Comparison of ENCODE assay signal across 7 cellular contexts in the genomic region with DNA sequence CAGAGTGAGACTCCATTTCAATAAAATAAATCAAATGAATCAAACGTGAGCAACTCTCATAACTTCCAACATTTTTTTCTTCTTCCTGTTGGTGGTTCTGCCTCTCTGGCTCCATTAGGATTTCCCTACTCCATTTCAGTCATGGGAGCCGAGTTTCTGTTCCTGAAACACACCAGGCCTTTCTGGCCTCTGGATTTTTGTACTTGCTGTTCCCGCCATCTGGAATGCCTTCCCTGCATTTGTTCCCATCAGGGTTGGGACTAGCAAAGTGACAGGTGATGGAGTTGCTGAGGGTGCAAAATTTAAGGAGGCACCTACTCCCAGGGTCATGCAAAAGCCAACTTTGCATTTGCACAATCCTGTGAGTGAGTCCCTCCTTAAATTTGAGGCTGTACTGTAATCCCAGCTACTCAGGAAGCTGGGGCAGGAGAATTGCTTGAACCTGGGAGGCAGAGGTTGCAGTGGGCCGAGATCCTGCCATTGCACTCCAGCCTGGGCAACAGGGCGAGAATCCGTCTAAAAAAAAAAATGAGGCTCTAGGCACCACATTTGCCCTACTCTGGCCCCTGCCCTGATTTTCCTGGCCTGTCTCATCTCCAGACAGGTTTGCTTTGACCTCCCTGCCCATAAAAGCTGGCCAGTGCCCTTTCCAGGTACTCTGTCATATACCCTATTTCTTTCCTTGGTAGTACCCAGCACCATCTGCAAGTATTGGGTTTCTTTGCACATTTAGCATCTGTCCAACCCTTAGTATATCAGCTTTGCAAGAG.
DNase-seq lines count a peak whose midpoint lies in the region; ATAC-seq lines count a peak whose summit lies in the region.
"Not testable (repeated sequence)": the region's sequence is repeated elsewhere in the genome, so short reads cannot be mapped to it uniquely, and the experiment has no call there.

No MANE protein-coding gene starts in this region.

- H3K4me1 Mint-ChIP-seq in activated CD4-positive, alpha-beta T cell treated with anti-CD3 and anti-CD28 coated beads for 36 hours: peaks cover 61% of the 10 kb centered on the region
- peaks cover 66% of the 10 kb centered on the region for H3K4me1 Mint-ChIP-seq in activated T-helper 1 cell treated with anti-CD3 and anti-CD28 coated beads, Interleukin-12 subunit alpha, Interleukin-12 subunit beta, Interleukin-2, Interleukin-4 antibody, amounts not matched to agents 30 ng/mL and 10 ng/mL and 1 ng/mL, durations not matched to agents 14 hours and 24 hours and 36 hours (ENCODE audit: low read depth)
- H3K4me1 Mint-ChIP-seq in central memory CD8-positive, alpha-beta T cell: peaks cover 48% of the 10 kb centered on the region
- H3K4me1 Mint-ChIP-seq in naive thymus-derived CD8-positive, alpha-beta T cell: peaks cover 23 to 62% (median 57%) of the 10 kb centered on the region in 4 donors

- H3K36me3 ChIP-seq in Karpas-422 (ENCODE audit: insufficient read depth, low read length): not testable (repeated sequence)

- peak overlapping the region; percentile 97 for H3K27ac Mint-ChIP-seq in activated CD4-positive, alpha-beta T cell treated with anti-CD3 and anti-CD28 coated beads for 36 hours
- peak overlapping the region; percentile 92 for H3K27ac Mint-ChIP-seq in activated T-helper 1 cell treated with anti-CD3 and anti-CD28 coated beads, Interleukin-12 subunit alpha, Interleukin-12 subunit beta, Interleukin-2, Interleukin-4 antibody, amounts not matched to agents 30 ng/mL and 10 ng/mL and 1 ng/mL, durations not matched to agents 14 hours and 24 hours and 36 hours
- peak overlapping the region; percentile 96 for H3K27ac Mint-ChIP-seq in central memory CD8-positive, alpha-beta T cell (ENCODE audit: low read depth)
- H3K27ac Mint-ChIP-seq in naive thymus-derived CD8-positive, alpha-beta T cell: peak overlapping the region; percentile 92 to 97 (median 94)

- CTCF ChIA-PET in activated CD4-positive, alpha-beta T cell treated with anti-CD3 and anti-CD28 coated beads for 36 hours (lab: Charles Lee): not testable (repeated sequence)

- ATAC-seq in activated CD4-positive, alpha-beta T cell treated with anti-CD3 and anti-CD28 coated beads for 36 hours; central memory CD8-positive, alpha-beta T cell (replicated peaks; ENCODE audit: extremely low read depth, poor library complexity, severe bottlenecking); left colon; naive thymus-derived CD8-positive, alpha-beta T cell: not testable (repeated sequence)

- not testable (repeated sequence) for H3K27me3 Mint-ChIP-seq in activated CD4-positive, alpha-beta T cell treated with anti-CD3 and anti-CD28 coated beads for 36 hours; activated T-helper 1 cell treated with anti-CD3 and anti-CD28 coated beads, Interleukin-12 subunit alpha, Interleukin-12 subunit beta, Interleukin-2, Interleukin-4 antibody, amounts not matched to agents 30 ng/mL and 10 ng/mL and 1 ng/mL, durations not matched to agents 14 hours and 24 hours and 36 hours (ENCODE audit: insufficient read depth); central memory CD8-positive, alpha-beta T cell; naive thymus-derived CD8-positive, alpha-beta T cell

- H3K27ac ChIP-seq in Karpas-422 (ENCODE audit: low read length): peak overlapping the region; percentile 88

- POLR2A ChIA-PET in activated CD4-positive, alpha-beta T cell treated with anti-CD3 and anti-CD28 coated beads for 36 hours (lab: Charles Lee): interaction anchor here (0.6 kb wide), 1 partner anchor 714 kb away, joined by 5 read pairs; no protein-coding TSS in a partner anchor
- POLR2A ChIA-PET in naive thymus-derived CD8-positive, alpha-beta T cell (lab: Charles Lee): interaction anchor here (0.7 kb wide), 3 partner anchors 22 to 158 kb away, joined by 3 read pairs; a partner anchor contains a TSS

- intact Hi-C loops in activated CD4-positive, alpha-beta T cell treated with anti-CD3 and anti-CD28 coated beads for 36 hours (cut with DNase I, micrococcal nuclease): loop anchor here (5.0 to 10.0 kb wide), 6 partner anchors 46 to 869 kb away; a partner anchor contains a TSS
- intact Hi-C loops in activated T-helper 1 cell treated with anti-CD3 and anti-CD28 coated beads, Interleukin-12 subunit alpha, Interleukin-12 subunit beta, Interleukin-2, Interleukin-4 antibody, amounts not matched to agents 30 ng/mL and 10 ng/mL and 1 ng/mL, durations not matched to agents 14 hours and 24 hours and 36 hours (cut with micrococcal nuclease): loop anchor here (10.0 kb wide), 1 partner anchor 139 kb away; no protein-coding TSS in a partner anchor
- intact Hi-C loops in left colon (cut with DNase I, micrococcal nuclease): not testable (repeated sequence)

- H3K9ac ChIP-seq in Karpas-422 (ENCODE audit: low read length): 0 out of 2 replicates have a peak overlapping the region, but pooled peaks have one; percentile 31

- not testable (repeated sequence) for H3K9me2 ChIP-seq in Karpas-422 (replicated peaks; ENCODE audit: insufficient read depth, low read length)

- H3K4me3 Mint-ChIP-seq in activated CD4-positive, alpha-beta T cell treated with anti-CD3 and anti-CD28 coated beads for 36 hours: peak overlapping the region; percentile 3
- H3K4me3 Mint-ChIP-seq in activated T-helper 1 cell treated with anti-CD3 and anti-CD28 coated beads, Interleukin-12 subunit alpha, Interleukin-12 subunit beta, Interleukin-2, Interleukin-4 antibody, amounts not matched to agents 30 ng/mL and 10 ng/mL and 1 ng/mL, durations not matched to agents 14 hours and 24 hours and 36 hours: peak overlapping the region; percentile 79
- H3K4me3 Mint-ChIP-seq in central memory CD8-positive, alpha-beta T cell: peak overlapping the region; percentile 77
- H3K4me3 Mint-ChIP-seq in naive thymus-derived CD8-positive, alpha-beta T cell: peak overlapping the region; percentile 18 to 91 (median 84)

- not testable (repeated sequence) for H3K27me3 ChIP-seq in Karpas-422 (ENCODE audit: low read length)

- peaks cover 54% of the 10 kb centered on the region for H3K36me3 Mint-ChIP-seq in activated CD4-positive, alpha-beta T cell treated with anti-CD3 and anti-CD28 coated beads for 36 hours (ENCODE audit: low read depth)
- peaks cover 26% of the 10 kb centered on the region for H3K36me3 Mint-ChIP-seq in activated T-helper 1 cell treated with anti-CD3 and anti-CD28 coated beads, Interleukin-12 subunit alpha, Interleukin-12 subunit beta, Interleukin-2, Interleukin-4 antibody, amounts not matched to agents 30 ng/mL and 10 ng/mL and 1 ng/mL, durations not matched to agents 14 hours and 24 hours and 36 hours (ENCODE audit: low read depth)
- peaks cover 34% of the 10 kb centered on the region for H3K36me3 Mint-ChIP-seq in central memory CD8-positive, alpha-beta T cell (ENCODE audit: insufficient read depth)
- H3K36me3 Mint-ChIP-seq in naive thymus-derived CD8-positive, alpha-beta T cell: peaks cover 0 to 14% (median 0%) of the 10 kb centered on the region in 3 donors

- H3K4me3 ChIP-seq in Karpas-422 (ENCODE audit: low read length): not testable (repeated sequence)

- not testable (repeated sequence) for H3K9me3 Mint-ChIP-seq in activated CD4-positive, alpha-beta T cell treated with anti-CD3 and anti-CD28 coated beads for 36 hours (ENCODE audit: low read depth); activated T-helper 1 cell treated with anti-CD3 and anti-CD28 coated beads, Interleukin-12 subunit alpha, Interleukin-12 subunit beta, Interleukin-2, Interleukin-4 antibody, amounts not matched to agents 30 ng/mL and 10 ng/mL and 1 ng/mL, durations not matched to agents 14 hours and 24 hours and 36 hours; central memory CD8-positive, alpha-beta T cell; naive thymus-derived CD8-positive, alpha-beta T cell

- peaks cover 66% of the 10 kb centered on the region for H4K20me1 ChIP-seq in Karpas-422 (ENCODE audit: insufficient read depth, low read depth, low read length)

- peaks cover 73% of the 10 kb centered on the region for H3K79me2 ChIP-seq in Karpas-422 (ENCODE audit: low read length)

- DNase-seq in Karpas-422; activated CD4-positive, alpha-beta T cell treated with anti-CD3 and anti-CD28 coated beads for 36 hours; activated T-helper 1 cell treated with anti-CD3 and anti-CD28 coated beads, Interleukin-12 subunit alpha, Interleukin-12 subunit beta, Interleukin-2, Interleukin-4 antibody, amounts not matched to agents 30 ng/mL and 10 ng/mL and 1 ng/mL, durations not matched to agents 14 hours and 24 hours and 36 hours (ENCODE audit: low spot score): not testable (repeated sequence)
- peak in 1 of 2 donors; percentile 6 for DNase-seq in central memory CD8-positive, alpha-beta T cell (ENCODE audit: low spot score in 2 of 2)
- peak; percentile 5 to 30 for DNase-seq in left colon
- DNase-seq in naive thymus-derived CD8-positive, alpha-beta T cell: peak in 3 of 10 donors; percentile 0 to 18 (median 12)
- peak; percentile 18 for DNase-seq in stimulated activated CD8-positive, alpha-beta memory T cell treated with anti-CD3 and anti-CD28 coated beads, Interleukin-4, amount 100 ng/mL, for 48 hours

- H3K4me1 ChIP-seq in Karpas-422 (ENCODE audit: low read length): peaks cover 52% of the 10 kb centered on the region

- peak overlapping the region; percentile 54 for H3K4me2 ChIP-seq in Karpas-422 (ENCODE audit: low read depth, low read length, poor library complexity, severe bottlenecking)

- H3K9me3 ChIP-seq in Karpas-422 (ENCODE audit: low read length): not testable (repeated sequence)

- not testable (repeated sequence) for H2AFZ ChIP-seq in Karpas-422 (ENCODE audit: low read length)

Comparison
In these comparisons a context has a peak if more than half of its experiments do, and no peak if none do; other contexts are left out.
1. H3K4me3 Mint-ChIP-seq: peak in every context shown above with its lines; median percentile 84 in naive thymus-derived CD8-positive, alpha-beta T cell; 79 in activated T-helper 1 cell treated with anti-CD3 and anti-CD28 coated beads, Interleukin-12 subunit alpha, Interleukin-12 subunit beta, Interleukin-2, Interleukin-4 antibody, amounts not matched to agents 30 ng/mL and 10 ng/mL and 1 ng/mL, durations not matched to agents 14 hours and 24 hours and 36 hours; 77 in central memory CD8-positive, alpha-beta T cell; 3 in activated CD4-positive, alpha-beta T cell treated with anti-CD3 and anti-CD28 coated beads for 36 hours.